Comparison of ENCODE assay signal across 8 cellular contexts in genomic region chr16:57479422-57480126, GRCh38.
A peak's percentile ranks its signal among the peaks of the same experiment; 100 is the strongest.
DNase-seq lines count a peak whose midpoint lies in the region; ATAC-seq and TF ChIP-seq lines count a peak whose summit lies in the region.

No MANE protein-coding gene starts in this region.

- no peak for ATAC-seq in GM18511 (IDR thresholded peaks at IDR 0.05; ENCODE audit: unreplicated experiment)

- peak; percentile 5 for DNase-seq in DMS79 (lab: John Stamatoyannopoulos, UW)
- DNase-seq in NCI-H510A treated with DMSO at 0.1 percent for 48 hours (lab: John Stamatoyannopoulos, UW): peak; percentile 61
- DNase-seq in fibroblast of mammary gland (ENCODE audit: low read depth): peak; percentile 67
- DNase-seq in activated gamma-delta T cell (lab: John Stamatoyannopoulos, UW): no peak
- DNase-seq in NCI-H345 treated with DMSO at 0.1 percent for 48 hours (lab: John Stamatoyannopoulos, UW; ENCODE audit: unreplicated experiment): no peak
- DNase-seq in activated T-cell treated with anti-CD3 and anti-CD28 coated beads for 4 hours: no peak

- TF ChIP-seq CTCF in fibroblast of mammary gland (conservative IDR thresholded peaks at IDR 0.05; ENCODE audit: control insufficient read depth, insufficient read depth, low read depth, low read length): no peak
- no peak for TF ChIP-seq CTCF in nephron (IDR thresholded peaks at IDR 0.05; ENCODE audit: unreplicated experiment in 3 of 3)

- H3K4me3 Mint-ChIP-seq in nephron: peak overlapping the region; percentile 84 to 88 (median 85)

- H3K4me3 ChIP-seq in fibroblast of mammary gland (ENCODE audit: control insufficient read depth, low read depth, low read length): peak overlapping the region; percentile 62

- H3K4me1 Mint-ChIP-seq in nephron: peaks cover 21% of the 10 kb centered on the region

- H3K36me3 Mint-ChIP-seq in nephron (ENCODE audit: low read depth): peaks cover 1% of the 10 kb centered on the region

- H3K27me3 Mint-ChIP-seq in nephron (ENCODE audit: low read depth): no peaks in the 10 kb centered on the region

- peak overlapping the region; percentile 19 to 82 (median 66) for H3K27ac Mint-ChIP-seq in nephron

- H3K9me3 Mint-ChIP-seq in nephron: no peaks in the 10 kb centered on the region

Comparison
In these comparisons a context has a peak if more than half of its experiments do, and no peak if none do; other contexts are left out.
1. DNase-seq: peak in DMS79 (single experiment), NCI-H510A treated with DMSO at 0.1 percent for 48 hours (single experiment) and fibroblast of mammary gland (single experiment); none in activated gamma-delta T cell (single experiment), NCI-H345 treated with DMSO at 0.1 percent for 48 hours (single experiment) and activated T-cell treated with anti-CD3 and anti-CD28 coated beads for 4 hours (single experiment).